21 cellular contexts compared by ENCODE assay signal in the genomic region with DNA sequence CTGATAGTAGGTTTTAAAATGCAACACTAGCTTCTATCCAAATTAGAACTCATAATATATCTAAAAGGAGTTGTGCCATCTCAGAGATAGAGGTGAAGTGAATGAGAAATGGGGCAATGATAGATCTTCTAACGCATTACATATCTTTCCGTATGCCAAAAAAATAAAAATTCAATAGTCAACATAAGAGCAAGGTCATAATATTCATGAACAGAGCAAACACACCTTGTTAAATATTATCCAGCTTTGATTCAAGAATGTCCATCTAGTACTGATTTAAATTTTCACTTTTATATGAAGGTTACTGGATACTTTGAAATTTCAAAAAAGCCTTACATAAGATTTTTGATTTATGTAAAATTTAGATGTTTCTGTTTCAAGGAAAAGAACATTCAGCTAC.
"Had no signal": no experiment of that assay in that cellular context is flagged by ENCODE, and none has a peak within 500 bp of the region (broad histone marks: within the 10 kb centered on the region; RNA-seq: fewer than 3 reads in every experiment).

No MANE protein-coding gene starts in this region.

- DNase-seq: cortex of kidney; effector memory CD8-positive, alpha-beta T cell; hypothalamus; kidney; left lung; naive thymus-derived CD8-positive, alpha-beta T cell; nephron progenitor cell; nucleus accumbens; posterior cingulate gyrus; psoas muscle; right cardiac atrium; sigmoid colon; spleen; stimulated activated CD4-positive, alpha-beta T cell treated with anti-CD3 and anti-CD28 coated beads, Interleukin-4, amount 100 ng/mL, for 4 hours; stimulated activated naive CD8-positive, alpha-beta T cell treated with anti-CD3 and anti-CD28 coated beads, Interleukin-15, Interleukin-2, amounts not matched to agents 100 U/mL and 50 U/mL, for 24 hours; substantia nigra; testis; tibial artery had no signal

- FAIRE-seq: endometrium, frontal cortex, kidney had no signal

- ATAC-seq: effector memory CD8-positive, alpha-beta T cell; naive thymus-derived CD8-positive, alpha-beta T cell; psoas muscle; right cardiac atrium; stimulated activated memory B cell treated with anti-CD40 and anti-IgM and Interleukin-4, amounts not matched to agents 10 μg/mL and 1 μg/mL and 100 μg/mL, for 72 hours; stimulated activated naive CD8-positive, alpha-beta T cell treated with anti-CD3 and anti-CD28 coated beads, Interleukin-15, Interleukin-2, amounts not matched to agents 100 U/mL and 50 U/mL, for 24 hours had no signal

- H3K27ac ChIP-seq: left lung, psoas muscle, sigmoid colon, spleen, testis, tibial artery had no signal
